ENCODE assay signal across 8 cellular contexts in the genomic region with DNA sequence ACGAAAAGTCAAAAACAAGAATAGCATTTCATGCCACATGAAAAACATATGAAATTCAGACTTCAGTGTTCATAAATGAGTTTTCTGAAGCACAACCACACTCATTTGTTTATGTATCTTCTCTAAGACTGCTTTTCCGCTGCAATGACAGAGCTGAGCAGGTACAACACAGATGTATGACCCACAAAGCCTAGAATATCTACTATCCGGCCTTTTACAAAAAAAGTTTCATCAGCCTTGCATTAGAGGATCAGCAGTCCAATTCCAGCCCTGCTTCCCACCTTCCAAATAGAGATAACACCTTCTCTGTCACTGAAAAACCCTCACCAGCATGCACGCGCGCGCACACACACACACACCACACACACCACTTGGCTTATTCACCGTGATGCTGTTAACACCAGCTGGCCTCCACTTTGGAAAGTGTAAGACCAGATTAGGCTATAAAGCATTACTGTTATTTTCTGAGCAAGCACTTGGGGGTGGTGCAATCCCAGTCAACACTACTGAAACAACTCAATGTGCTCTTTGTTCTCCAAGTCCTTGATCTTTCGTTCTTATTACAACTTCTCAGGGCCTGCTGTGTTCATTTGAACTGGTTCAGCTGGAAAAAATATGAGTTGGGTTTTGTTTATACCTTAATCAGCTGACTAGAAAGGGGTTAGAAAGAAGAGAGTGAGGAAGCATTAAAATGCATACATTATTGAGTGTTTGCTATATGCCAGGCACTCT.
DNase-seq lines count a peak whose midpoint lies in the region; ATAC-seq and TF ChIP-seq lines count a peak whose summit lies in the region.

No MANE protein-coding gene starts in this region.

- no peaks in the 10 kb centered on the region for H4K20me1 ChIP-seq in PC-9 (ENCODE audit: insufficient read depth)

- no peaks in the 10 kb centered on the region for H3K27me3 Mint-ChIP-seq in activated CD8-positive, alpha-beta memory T cell treated with anti-CD3 and anti-CD28 coated beads, Interleukin-2, amount 10 ng/mL, durations not matched to agents 7 days and 5 days

- no peak for TF ChIP-seq POLR2A in vagina (IDR thresholded peaks at IDR 0.05)

- BruUV-seq in PC-9 (replicated peaks; lab: Mats Ljungman, UMichigan): no TSS peak

- peak; percentile 45 for ATAC-seq in activated CD8-positive, alpha-beta memory T cell treated with anti-CD3 and anti-CD28 coated beads, Interleukin-2, amount 10 ng/mL, durations not matched to agents 7 days and 5 days
- ATAC-seq in esophagus mucosa: peak; percentile 83

- H3K4me3 Mint-ChIP-seq in activated CD8-positive, alpha-beta memory T cell treated with anti-CD3 and anti-CD28 coated beads, Interleukin-2, amount 10 ng/mL, durations not matched to agents 7 days and 5 days: no peak overlapping the region

- no peaks in the 10 kb centered on the region for H3K79me2 ChIP-seq in PC-9 (ENCODE audit: low read depth)

- DNase-seq in activated CD8-positive, alpha-beta memory T cell treated with anti-CD3 and anti-CD28 coated beads, Interleukin-2, amount 10 ng/mL, durations not matched to agents 7 days and 5 days: peak; percentile 41
- no peak for DNase-seq in activated CD8-positive, alpha-beta memory T cell treated with anti-CD3 and anti-CD28 coated beads, Interleukin-2, amount 50 U/mL, for 4 hours
- DNase-seq in PC-9: peak in 1 of 2 experiments; percentile 52
- DNase-seq in pons (ENCODE audit: low spot score): peak; percentile 98
- DNase-seq in effector memory CD4-positive, alpha-beta T cell: no peak
- no peak for DNase-seq in vagina (ENCODE audit: extremely low spot score in 2 of 2)
- no peak for DNase-seq in OCI-M2 (lab: John Stamatoyannopoulos, UW; ENCODE audit: unreplicated experiment)

- intact Hi-C loops in PC-9 (cut with micrococcal nuclease; ENCODE audit: unreplicated experiment) (no loop called here), vagina (cut with DNase I) (loop anchor here (10.0 kb wide), 1 partner anchor 157 kb away; no protein-coding TSS in a partner anchor)

- H3K27me3 ChIP-seq in PC-9 (ENCODE audit: insufficient read depth, low read depth) (no peaks in the 10 kb centered on the region), vagina (no peaks in the 10 kb centered on the region)
- H3K27me3 ChIP-seq in effector memory CD4-positive, alpha-beta T cell (replicated peaks; ENCODE audit: control insufficient read depth, insufficient read depth, low read length, poor library complexity, severe bottlenecking): no peaks in the 10 kb centered on the region

- TF ChIP-seq CTCF in PC-9 (conservative IDR thresholded peaks at IDR 0.05) (no peak), vagina (IDR thresholded peaks at IDR 0.05) (no peak)

- H3K36me3 ChIP-seq in PC-9 (ENCODE audit: low read depth): no peaks in the 10 kb centered on the region
- no peaks in the 10 kb centered on the region for H3K36me3 ChIP-seq in effector memory CD4-positive, alpha-beta T cell (ENCODE audit: control insufficient read depth, insufficient read depth, low read length)
- H3K36me3 ChIP-seq in vagina: no peaks in the 10 kb centered on the region

- no peaks in the 10 kb centered on the region for H3K9me3 Mint-ChIP-seq in activated CD8-positive, alpha-beta memory T cell treated with anti-CD3 and anti-CD28 coated beads, Interleukin-2, amount 10 ng/mL, durations not matched to agents 7 days and 5 days (ENCODE audit: low read depth)

- H3K9me3 ChIP-seq in PC-9 (ENCODE audit: insufficient read depth, low read depth) (no peaks in the 10 kb centered on the region), vagina (no peaks in the 10 kb centered on the region)
- no peaks in the 10 kb centered on the region for H3K9me3 ChIP-seq in effector memory CD4-positive, alpha-beta T cell (ENCODE audit: control insufficient read depth, low read length)

- no peaks in the 10 kb centered on the region; the same call in 1 of the 2 replicates for H3K9me2 ChIP-seq in PC-9 (ENCODE audit: insufficient read depth)

- peaks cover 33% of the 10 kb centered on the region for H3K4me1 Mint-ChIP-seq in activated CD8-positive, alpha-beta memory T cell treated with anti-CD3 and anti-CD28 coated beads, Interleukin-2, amount 10 ng/mL, durations not matched to agents 7 days and 5 days

- H3K4me3 ChIP-seq in PC-9: no peak overlapping the region
- no peak overlapping the region for H3K4me3 ChIP-seq in effector memory CD4-positive, alpha-beta T cell (ENCODE audit: insufficient read depth, low read depth, low read length, poor library complexity, severe bottlenecking)
- no peak overlapping the region for H3K4me3 ChIP-seq in vagina

- H3K4me2 ChIP-seq in PC-9: 0 out of 2 replicates have a peak overlapping the region, but pooled peaks have one; percentile 6

- H3K4me1 ChIP-seq in PC-9 (replicated peaks; ENCODE audit: insufficient read depth): peaks cover 21% of the 10 kb centered on the region
- no peaks in the 10 kb centered on the region for H3K4me1 ChIP-seq in effector memory CD4-positive, alpha-beta T cell (ENCODE audit: control insufficient read depth, insufficient read depth, low read length, poor library complexity, severe bottlenecking)
- H3K4me1 ChIP-seq in vagina: peaks cover 30% of the 10 kb centered on the region

- H3K36me3 Mint-ChIP-seq in activated CD8-positive, alpha-beta memory T cell treated with anti-CD3 and anti-CD28 coated beads, Interleukin-2, amount 10 ng/mL, durations not matched to agents 7 days and 5 days: no peaks in the 10 kb centered on the region

- CTCF ChIA-PET in activated CD8-positive, alpha-beta memory T cell treated with anti-CD3 and anti-CD28 coated beads, Interleukin-2, amount 10 ng/mL, durations not matched to agents 7 days and 5 days (lab: Charles Lee): interaction anchor here (0.7 to 1.5 kb wide), 3 partner anchors 45 to 158 kb away, joined by 3 to 4 read pairs (median 3); no protein-coding TSS in a partner anchor
- CTCF ChIA-PET in PC-9 (lab: Charles Lee): no interaction called here

- H3K27ac Mint-ChIP-seq in activated CD8-positive, alpha-beta memory T cell treated with anti-CD3 and anti-CD28 coated beads, Interleukin-2, amount 10 ng/mL, durations not matched to agents 7 days and 5 days: peak overlapping the region; percentile 71

- peak overlapping the region; percentile 59; the same call in 1 of the 2 replicates for H2AFZ ChIP-seq in PC-9

- H3K27ac ChIP-seq in PC-9 (no peak overlapping the region; the same call in 1 of the 2 replicates), vagina (no peak overlapping the region)
- no peak overlapping the region for H3K27ac ChIP-seq in effector memory CD4-positive, alpha-beta T cell (ENCODE audit: insufficient read depth, low read length, poor library complexity, severe bottlenecking)

- POLR2A ChIA-PET in PC-9 (lab: Charles Lee; ENCODE audit: unreplicated experiment): no interaction called here

- H3F3A ChIP-seq in PC-9 (ENCODE audit: insufficient read depth, low read depth): no peaks in the 10 kb centered on the region

Comparison
In these comparisons a context has a peak if more than half of its experiments do, and no peak if none do; other contexts are left out.
1. DNase-seq: peak in activated CD8-positive, alpha-beta memory T cell treated with anti-CD3 and anti-CD28 coated beads, Interleukin-2, amount 10 ng/mL, durations not matched to agents 7 days and 5 days (single experiment) and pons (single experiment); none in activated CD8-positive, alpha-beta memory T cell treated with anti-CD3 and anti-CD28 coated beads, Interleukin-2, amount 50 U/mL, for 4 hours (single experiment), effector memory CD4-positive, alpha-beta T cell (0 of 3), vagina (0 of 2) and OCI-M2 (single experiment).